1 cellular context compared by ENCODE assay signal in genomic region chr15:40590635-40591105, GRCh38.
TF ChIP-seq lines count a peak whose summit lies in the region.

No MANE protein-coding gene starts in this region.

TF ChIP-seq in IMR-90, 13 proteins besides CTCF, POLR2A, EP300 and RAD21:
- TF ChIP-seq ELK1 (IDR thresholded peaks at IDR 0.05; ENCODE audit: borderline replicate concordance, low read depth, low read length) (no peak), CHD1 (IDR thresholded peaks at IDR 0.05; ENCODE audit: low read depth, low read length) (no peak), MAZ (IDR thresholded peaks at IDR 0.05; ENCODE audit: borderline replicate concordance, low read depth, low read length) (no peak), FOS (IDR thresholded peaks at IDR 0.05; ENCODE audit: low read depth, low read length) (no peak), USF2 (IDR thresholded peaks at IDR 0.05; ENCODE audit: low read depth, low read length) (no peak), MAFK (IDR thresholded peaks at IDR 0.05; ENCODE audit: low read depth, low read length) (no peak), NFE2L2 (IDR thresholded peaks at IDR 0.05; ENCODE audit: low read depth, low read length) (no peak), CEBPB (IDR thresholded peaks at IDR 0.05; ENCODE audit: low read depth, low read length) (no peak), RCOR1 (IDR thresholded peaks at IDR 0.05; ENCODE audit: insufficient replicate concordance, low read length) (no peak), BHLHE40 (IDR thresholded peaks at IDR 0.05; ENCODE audit: low read depth, low read length) (no peak), RFX5 (IDR thresholded peaks at IDR 0.05; ENCODE audit: low read depth, low read length) (no peak), MXI1 (IDR thresholded peaks at IDR 0.05; ENCODE audit: borderline replicate concordance, low read depth, low read length) (no peak), SMC3 (IDR thresholded peaks at IDR 0.05; ENCODE audit: low read depth, low read length) (no peak)
